ENCODE assay signal across 8 cellular contexts in genomic region chr3:54188176-54188791, GRCh38.
DNase-seq lines count a peak whose midpoint lies in the region; ATAC-seq lines count a peak whose summit lies in the region.

No MANE protein-coding gene starts in this region.

- H3K36me3 Mint-ChIP-seq in activated T-helper 1 cell treated with anti-CD3 and anti-CD28 coated beads, Interleukin-12 subunit alpha, Interleukin-12 subunit beta, Interleukin-2, Interleukin-4 antibody, amounts not matched to agents 30 ng/mL and 10 ng/mL and 1 ng/mL, durations not matched to agents 14 hours and 24 hours and 36 hours (ENCODE audit: low read depth): no peaks in the 10 kb centered on the region

- no peak overlapping the region for H3K4me3 Mint-ChIP-seq in activated T-helper 1 cell treated with anti-CD3 and anti-CD28 coated beads, Interleukin-12 subunit alpha, Interleukin-12 subunit beta, Interleukin-2, Interleukin-4 antibody, amounts not matched to agents 30 ng/mL and 10 ng/mL and 1 ng/mL, durations not matched to agents 14 hours and 24 hours and 36 hours

- intact Hi-C loops in activated T-helper 1 cell treated with anti-CD3 and anti-CD28 coated beads, Interleukin-12 subunit alpha, Interleukin-12 subunit beta, Interleukin-2, Interleukin-4 antibody, amounts not matched to agents 30 ng/mL and 10 ng/mL and 1 ng/mL, durations not matched to agents 14 hours and 24 hours and 36 hours (cut with micrococcal nuclease): no loop called here

- no peak overlapping the region for H3K27ac Mint-ChIP-seq in activated T-helper 1 cell treated with anti-CD3 and anti-CD28 coated beads, Interleukin-12 subunit alpha, Interleukin-12 subunit beta, Interleukin-2, Interleukin-4 antibody, amounts not matched to agents 30 ng/mL and 10 ng/mL and 1 ng/mL, durations not matched to agents 14 hours and 24 hours and 36 hours

- peak; percentile 65 for DNase-seq in Daoy (ENCODE audit: low read depth)
- peak; percentile 13 for DNase-seq in HuH-7.5 (ENCODE audit: low spot score)
- peak; percentile 2 for DNase-seq in activated T-helper 1 cell treated with anti-CD3 and anti-CD28 coated beads, Interleukin-12 subunit alpha, Interleukin-12 subunit beta, Interleukin-2, Interleukin-4 antibody, amounts not matched to agents 30 ng/mL and 10 ng/mL and 1 ng/mL, durations not matched to agents 14 hours and 24 hours and 36 hours (ENCODE audit: low spot score)
- peak; percentile 85 for DNase-seq in islet precursor cell
- DNase-seq in NCI-H345 (lab: John Stamatoyannopoulos, UW): no peak
- DNase-seq in superior temporal gyrus (ENCODE audit: extremely low spot score): no peak
- no peak for DNase-seq in NCI-H187 (lab: John Stamatoyannopoulos, UW)

- H3K9me3 Mint-ChIP-seq in activated T-helper 1 cell treated with anti-CD3 and anti-CD28 coated beads, Interleukin-12 subunit alpha, Interleukin-12 subunit beta, Interleukin-2, Interleukin-4 antibody, amounts not matched to agents 30 ng/mL and 10 ng/mL and 1 ng/mL, durations not matched to agents 14 hours and 24 hours and 36 hours: peaks cover 8% of the 10 kb centered on the region

- no peak for ATAC-seq in HG03460 (IDR thresholded peaks at IDR 0.05; ENCODE audit: unreplicated experiment)

- no peaks in the 10 kb centered on the region for H3K27me3 Mint-ChIP-seq in activated T-helper 1 cell treated with anti-CD3 and anti-CD28 coated beads, Interleukin-12 subunit alpha, Interleukin-12 subunit beta, Interleukin-2, Interleukin-4 antibody, amounts not matched to agents 30 ng/mL and 10 ng/mL and 1 ng/mL, durations not matched to agents 14 hours and 24 hours and 36 hours (ENCODE audit: insufficient read depth)

- no peaks in the 10 kb centered on the region for H3K4me1 Mint-ChIP-seq in activated T-helper 1 cell treated with anti-CD3 and anti-CD28 coated beads, Interleukin-12 subunit alpha, Interleukin-12 subunit beta, Interleukin-2, Interleukin-4 antibody, amounts not matched to agents 30 ng/mL and 10 ng/mL and 1 ng/mL, durations not matched to agents 14 hours and 24 hours and 36 hours (ENCODE audit: low read depth)

Comparison
In these comparisons a context has a peak if more than half of its experiments do, and no peak if none do; other contexts are left out.
1. DNase-seq: peak in Daoy (single experiment), HuH-7.5 (single experiment), activated T-helper 1 cell treated with anti-CD3 and anti-CD28 coated beads, Interleukin-12 subunit alpha, Interleukin-12 subunit beta, Interleukin-2, Interleukin-4 antibody, amounts not matched to agents 30 ng/mL and 10 ng/mL and 1 ng/mL, durations not matched to agents 14 hours and 24 hours and 36 hours (single experiment) and islet precursor cell (single experiment); none in NCI-H345 (single experiment), superior temporal gyrus (single experiment) and NCI-H187 (0 of 2).